9 cellular contexts compared by ENCODE assay signal in genomic region chr6:136037885-136038460, GRCh38.
A peak's percentile ranks its signal among the peaks of the same experiment; 100 is the strongest.
DNase-seq lines count a peak whose midpoint lies in the region; ATAC-seq and TF ChIP-seq lines count a peak whose summit lies in the region.
"Had no signal": no experiment of that assay in that cellular context is flagged by ENCODE, and none has a peak within 500 bp of the region (broad histone marks: within the 10 kb centered on the region; RNA-seq: fewer than 3 reads in every experiment).

No MANE protein-coding gene starts in this region.

- no peak for TF ChIP-seq POLR2A in stomach (IDR thresholded peaks at IDR 0.05)

- intact Hi-C loops in stomach (cut with DNase I; ENCODE audit: low total_unique reads): no loop called here

- no peaks in the 10 kb centered on the region for H3K36me3 ChIP-seq in stomach

- H3K9me3 ChIP-seq in stomach: no peaks in the 10 kb centered on the region

- DNase-seq in NCI-H1694 (lab: John Stamatoyannopoulos, UW): peak; percentile 3
- DNase-seq in caudate nucleus (lab: John Stamatoyannopoulos, UW): peak in 17 of 61 donors; percentile 15 to 75 (median 47)
- no peak for DNase-seq in left lobe of liver (ENCODE audit: low spot score)
- DNase-seq in stomach: no peak
- DNase-seq in putamen (ENCODE audit: low spot score): no peak
- no peak for DNase-seq in HT-29 (ENCODE audit: low spot score)
- DNase-seq: T-helper 17 cell had no signal

- no peak for TF ChIP-seq CTCF in stomach (IDR thresholded peaks at IDR 0.05)

- 15 to 22% (median 18%) methylated on average over 11 to 12 of the region's 12 CpGs for WGBS in stomach, 5 donors

- H3K27me3 ChIP-seq in stomach: no peaks in the 10 kb centered on the region

- peak; percentile 31 for ATAC-seq in left lobe of liver
- no peak for ATAC-seq in HG02938 (IDR thresholded peaks at IDR 0.05; ENCODE audit: unreplicated experiment)
- ATAC-seq in HG02763 (IDR thresholded peaks at IDR 0.05; ENCODE audit: unreplicated experiment): no peak

- H3K4me3 ChIP-seq in stomach: peak overlapping the region; percentile 34 to 42 (median 35)

- TF ChIP-seq EP300 in stomach (IDR thresholded peaks at IDR 0.05): no peak

- H3K27ac ChIP-seq in caudate nucleus (ENCODE audit: low read depth, low read length): peak overlapping the region; percentile 86
- peak overlapping the region; percentile 16 to 77 (median 66) for H3K27ac ChIP-seq in stomach

- peaks cover 13 to 59% (median 34%) of the 10 kb centered on the region in 4 donors for H3K4me1 ChIP-seq in stomach
